25 cellular contexts compared by ENCODE assay signal in the genomic region with DNA sequence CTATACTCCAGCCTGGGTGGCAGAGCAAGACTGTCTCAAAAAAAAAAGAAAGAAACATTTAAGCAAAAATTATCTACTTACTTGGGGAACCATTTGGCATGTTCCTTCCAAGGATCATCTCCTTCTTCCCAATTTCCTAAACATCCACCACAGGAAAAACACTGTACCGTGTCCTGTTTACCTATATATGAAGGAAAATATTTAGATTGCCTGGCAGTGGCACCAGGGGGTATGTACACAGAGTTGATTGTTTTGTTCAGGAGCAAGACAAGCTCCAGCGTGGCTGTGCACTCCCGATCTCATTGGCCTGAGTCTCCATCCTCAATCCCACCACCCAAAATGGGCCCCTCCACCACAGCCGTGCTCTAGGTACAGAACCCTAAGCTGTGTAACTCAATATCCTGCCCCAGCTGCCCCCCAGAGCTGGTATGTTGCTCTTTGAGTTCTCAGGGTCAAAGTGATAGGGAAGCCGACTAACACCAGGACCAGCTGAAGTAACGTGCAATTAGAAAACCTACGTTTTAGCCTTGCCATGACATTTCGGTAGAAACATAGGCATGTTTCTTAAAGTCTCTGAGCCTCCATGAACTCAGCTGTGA. TPM values are rescaled to one million over a fixed set of nuclear protein-coding genes. Genes with fewer than 3 reads are reported as not detected.
DNase-seq lines count a peak whose midpoint lies in the region; ATAC-seq, FAIRE-seq and TF ChIP-seq lines count a peak whose summit lies in the region.
"Had no signal": no experiment of that assay in that cellular context is flagged by ENCODE, and none has a peak within 500 bp of the region (broad histone marks: within the 10 kb centered on the region; RNA-seq: fewer than 3 reads in every experiment).

No MANE protein-coding gene starts in this region.

- H3K27me3 ChIP-seq in IMR-90 (ENCODE audit: control insufficient read depth, insufficient read depth, low read length): no peaks in the 10 kb centered on the region; the same call in 1 of the 2 replicates
- no peaks in the 10 kb centered on the region for H3K27me3 ChIP-seq in endothelial cell of umbilical vein (ENCODE audit: control insufficient read depth in 2 of 2, insufficient read depth in 2 of 2, low read length in 2 of 2)
- no peaks in the 10 kb centered on the region for H3K27me3 ChIP-seq in small intestine (ENCODE audit: control insufficient read depth in 2 of 2, insufficient read depth in 2 of 2, low read length in 2 of 2)
- H3K27me3 ChIP-seq: BE2C had no signal

- no peak overlapping the region for H2BK5ac ChIP-seq in IMR-90 (ENCODE audit: low read depth, low read length, poor library complexity, severe bottlenecking)

- no peak overlapping the region for H3K14ac ChIP-seq in IMR-90 (replicated peaks; ENCODE audit: low read depth, low read length)

- H3K9ac ChIP-seq in IMR-90 (ENCODE audit: low read depth, low read length): no peak overlapping the region
- no peak overlapping the region for H3K9ac ChIP-seq in endothelial cell of umbilical vein (replicated peaks; ENCODE audit: extremely low read depth, insufficient read depth, low read length)

- H4K20me1 ChIP-seq in IMR-90 (ENCODE audit: insufficient read depth, low read length): no peaks in the 10 kb centered on the region
- H4K20me1 ChIP-seq in endothelial cell of umbilical vein (replicated peaks; ENCODE audit: control insufficient read depth, extremely low read depth, insufficient read depth, low read length): no peaks in the 10 kb centered on the region

- POLR2A ChIA-PET in IMR-90 (lab: Charles Lee; ENCODE audit: unreplicated experiment) (no interaction called here), endothelial cell of umbilical vein (lab: Charles Lee) (no interaction called here)

- no peaks in the 10 kb centered on the region for H3K36me3 Mint-ChIP-seq in nephron progenitor cell (ENCODE audit: low read depth)

- no peak overlapping the region for H2BK120ac ChIP-seq in IMR-90 (ENCODE audit: low read depth, low read length)

- 80% methylated on average over 2 of the region's 8 CpGs; no CpG with 5 or more reads in 1 of the 2 experiments for WGBS in IMR-90 (ENCODE audit: extremely low coverage in 2 of 2, insufficient read length in 1 of 2), 2 experiments
- WGBS in small intestine, 3 donors: 76 to 87% (median 82%) methylated on average over 8 of the region's 8 CpGs

- H3K4me3 ChIP-seq in IMR-90 (ENCODE audit: insufficient read depth, low read depth, low read length): no peak overlapping the region
- no peak overlapping the region for H3K4me3 ChIP-seq in endothelial cell of umbilical vein (replicated peaks in 1 of 3; ENCODE audit: insufficient read depth in 1 of 3, low read depth in 1 of 3, low read length in 3 of 3)
- no peak overlapping the region for H3K4me3 ChIP-seq in small intestine (ENCODE audit: low read depth in 1 of 2, low read length in 2 of 2)
- H3K4me3 ChIP-seq: GM23338, PC-9 had no signal

- H2AFZ ChIP-seq in IMR-90 (replicated peaks; ENCODE audit: low read length, poor library complexity) (peak overlapping the region; percentile 29), endothelial cell of umbilical vein (ENCODE audit: low read depth, low read length) (no peak overlapping the region)
- H2AFZ ChIP-seq: GM23338, PC-9 had no signal

- H3K23ac ChIP-seq in IMR-90 (ENCODE audit: low read depth, low read length): no peak overlapping the region

- intact Hi-C loops in IMR-90 (cut with micrococcal nuclease): no loop called here
- intact Hi-C loops in endothelial cell of umbilical vein (cut with micrococcal nuclease): no loop called here

- no peak for FAIRE-seq in endothelial cell of umbilical vein (lab: Jason Lieb, UNC)
- no peak for FAIRE-seq in small intestine (lab: Jason Lieb, UNC)
- FAIRE-seq: A204.1, GM19239 had no signal

- H3K18ac ChIP-seq in IMR-90 (ENCODE audit: low read depth, low read length): no peak overlapping the region

- H3K9me1 ChIP-seq in IMR-90 (ENCODE audit: insufficient read depth, low read length) (no peaks in the 10 kb centered on the region), endothelial cell of umbilical vein (replicated peaks; ENCODE audit: control insufficient read depth, extremely low read depth, insufficient read depth, low read length) (no peaks in the 10 kb centered on the region)

- H3K4me3 Mint-ChIP-seq in nephron progenitor cell: no peak overlapping the region
- H3K4me3 Mint-ChIP-seq: CD4-positive, alpha-beta memory T cell; GM23338; IgD-negative memory B cell had no signal

- BruUV-seq in IMR-90 (replicated peaks; lab: Mats Ljungman, UMichigan) (no TSS peak), endothelial cell of umbilical vein (replicated peaks; lab: Mats Ljungman, UMichigan) (no TSS peak)

- no peaks in the 10 kb centered on the region for H3K79me2 ChIP-seq in endothelial cell of umbilical vein (ENCODE audit: control insufficient read depth, insufficient read depth, low read length)

- no peak for ATAC-seq in IMR-90 (ENCODE audit: low read depth)
- ATAC-seq in HG02571 (IDR thresholded peaks at IDR 0.05; ENCODE audit: unreplicated experiment): no peak
- ATAC-seq: GM23338 had no signal

- dilution Hi-C loops in IMR-90 (cut with HindIII; ENCODE audit: low sequenced_read_pairs, unreplicated experiment): no loop called here
- dilution Hi-C loops in endothelial cell of umbilical vein (cut with MboI; ENCODE audit: extremely low pct_ligation_motif_present, low sequenced_read_pairs): no loop called here

- peak overlapping the region; percentile 12; the same call in 1 of the 2 replicates for H3K27ac ChIP-seq in C4-2B
- H3K27ac ChIP-seq in IMR-90 (ENCODE audit: insufficient read depth, low read length): no peak overlapping the region
- no peak overlapping the region for H3K27ac ChIP-seq in endothelial cell of umbilical vein (ENCODE audit: insufficient read depth, low read depth, low read length)
- H3K27ac ChIP-seq in small intestine (ENCODE audit: low read depth in 1 of 2, low read length in 1 of 2): no peak overlapping the region
- H3K27ac ChIP-seq: PC-9, RWPE1 had no signal

- DNase-seq in IMR-90: no peak
- peak; percentile 0 for DNase-seq in endothelial cell of umbilical vein (ENCODE audit: low read depth, low spot score)
- no peak for DNase-seq in nephron progenitor cell
- no peak for DNase-seq in small intestine
- DNase-seq in stimulated activated CD4-positive, alpha-beta T cell treated with anti-CD3 and anti-CD28 coated beads, Interleukin-2, amount 100 ng/mL, for 24 hours: no peak
- DNase-seq: BE2C; Calu3; CD4-positive, alpha-beta memory T cell; GF-D8; Kasumi-1; MM.1S; NCI-H1092; NCI-H146; NCI-H2029 treated with DMSO at 0.1 percent for 48 hours; NCI-H2171; NCI-H526; PC-9; SIG-M5 had no signal

- no peak for TF ChIP-seq RAD21 in IMR-90 (IDR thresholded peaks at IDR 0.05; ENCODE audit: low read length)

- CTCF ChIA-PET in IMR-90 (lab: Yijun Ruan, JAX): no interaction called here
- CTCF ChIA-PET in endothelial cell of umbilical vein (lab: Charles Lee): no interaction called here

- TF ChIP-seq POLR2A in IMR-90 (IDR thresholded peaks at IDR 0.05; ENCODE audit: low read depth, low read length): no peak
- TF ChIP-seq POLR2A in endothelial cell of umbilical vein (IDR thresholded peaks at IDR 0.05; ENCODE audit: low read depth, low read length): no peak

- H4K5ac ChIP-seq in IMR-90 (ENCODE audit: low read depth, low read length): no peak overlapping the region

- H3K36me3 ChIP-seq in IMR-90 (ENCODE audit: control insufficient read depth, insufficient read depth, low read length): no peaks in the 10 kb centered on the region
- H3K36me3 ChIP-seq in endothelial cell of umbilical vein (ENCODE audit: control insufficient read depth in 2 of 2, extremely low read depth in 1 of 2, insufficient read depth in 2 of 2, low read length in 2 of 2): no peaks in the 10 kb centered on the region
- H3K36me3 ChIP-seq in small intestine (ENCODE audit: control insufficient read depth in 2 of 2, insufficient read depth in 2 of 2, low read length in 2 of 2): no peaks in the 10 kb centered on the region
- H3K36me3 ChIP-seq: BE2C had no signal

- H3K9me3 Mint-ChIP-seq in nephron progenitor cell: no peaks in the 10 kb centered on the region
- H3K9me3 Mint-ChIP-seq: CD4-positive, alpha-beta memory T cell; GM23338; IgD-negative memory B cell had no signal

- no peak for TF ChIP-seq CTCF in C4-2B (conservative IDR thresholded peaks at IDR 0.05)
- TF ChIP-seq CTCF in IMR-90 (conservative IDR thresholded peaks at IDR 0.05; ENCODE audit: low read depth, low read length): no peak
- TF ChIP-seq CTCF in endothelial cell of umbilical vein (IDR thresholded peaks at IDR 0.05; ENCODE audit: extremely low read depth in 1 of 2, insufficient read depth in 1 of 2, low read depth in 1 of 2, low read length in 2 of 2): no peak
- no peak for TF ChIP-seq CTCF in nephron progenitor cell (IDR thresholded peaks at IDR 0.05)

- H3K27ac Mint-ChIP-seq in nephron progenitor cell: peak overlapping the region; percentile 68
- H3K27ac Mint-ChIP-seq: GM23338, IgD-negative memory B cell had no signal

- peaks cover 2% of the 10 kb centered on the region for H3K27me3 Mint-ChIP-seq in nephron progenitor cell (ENCODE audit: low read depth, poor library complexity)
- H3K27me3 Mint-ChIP-seq: CD4-positive, alpha-beta memory T cell; IgD-negative memory B cell had no signal

- H3K4me1 Mint-ChIP-seq in nephron progenitor cell: peaks cover 6% of the 10 kb centered on the region
- H3K4me1 Mint-ChIP-seq: CD4-positive, alpha-beta memory T cell; GM23338 had no signal

- no peak overlapping the region for H3K56ac ChIP-seq in IMR-90 (ENCODE audit: extremely low read depth, insufficient read depth, low read length)

- no peak overlapping the region for H3K4ac ChIP-seq in IMR-90 (ENCODE audit: low read depth, low read length)

- no peaks in the 10 kb centered on the region for H3K4me1 ChIP-seq in IMR-90 (ENCODE audit: control insufficient read depth, insufficient read depth, low read length)
- no peaks in the 10 kb centered on the region for H3K4me1 ChIP-seq in endothelial cell of umbilical vein (ENCODE audit: control insufficient read depth, extremely low read depth, insufficient read depth, low read length)
- H3K4me1 ChIP-seq in small intestine (ENCODE audit: control insufficient read depth in 2 of 2, insufficient read depth in 1 of 2, low read depth in 1 of 2, low read length in 1 of 2): no peaks in the 10 kb centered on the region
- H3K4me1 ChIP-seq: BE2C had no signal

- H2AK5ac ChIP-seq in IMR-90 (ENCODE audit: low read depth, low read length): no peak overlapping the region

- H3K4me2 ChIP-seq in IMR-90 (ENCODE audit: low read depth, low read length): no peak overlapping the region
- H3K4me2 ChIP-seq in endothelial cell of umbilical vein (ENCODE audit: insufficient read depth, low read length): no peak overlapping the region
- H3K4me2 ChIP-seq: GM23338, PC-9 had no signal

- H3K9me3 ChIP-seq in IMR-90 (ENCODE audit: control insufficient read depth, insufficient read depth, low read length) (no peaks in the 10 kb centered on the region), endothelial cell of umbilical vein (replicated peaks; ENCODE audit: control insufficient read depth, insufficient read depth, low read length) (no peaks in the 10 kb centered on the region), small intestine (ENCODE audit: control insufficient read depth, low read depth) (no peaks in the 10 kb centered on the region)
- H3K9me3 ChIP-seq: BE2C had no signal

- H4K91ac ChIP-seq in IMR-90 (ENCODE audit: insufficient read depth, low read depth, low read length): no peak overlapping the region

- no peak overlapping the region for H4K8ac ChIP-seq in IMR-90 (ENCODE audit: low read depth in 2 of 2, low read length in 2 of 2)

- no peaks in the 10 kb centered on the region for H3K79me1 ChIP-seq in IMR-90 (ENCODE audit: low read depth in 1 of 2, low read length in 2 of 2)

- in situ Hi-C loops in IMR-90 (cut with MboI; ENCODE audit: low sequenced_read_pairs): no loop called here

- no peak overlapping the region for H2BK15ac ChIP-seq in IMR-90 (ENCODE audit: low read depth, low read length)

- no peak overlapping the region for H2AK9ac ChIP-seq in IMR-90 (replicated peaks; ENCODE audit: low read depth, low read length, poor library complexity)

- H2BK20ac ChIP-seq in IMR-90 (ENCODE audit: low read depth, low read length): no peak overlapping the region

RNA-seq across cellular contexts. Expression of gene NAIP, which starts 13.8 kb away (rescaled TPM):
- total RNA-seq in IMR-90 (2012; rRNA removed): 1.3 and 1.7 TPM in 2 replicates
- polyA plus RNA-seq in IMR-90 (2012; rRNA removed): 1.3 and 2.2 TPM in 2 replicates
- 0.34 and 0.35 TPM in 2 replicates for polyA plus RNA-seq in IMR-90 (2012; cell fraction: cytosol; rRNA removed)
- polyA plus RNA-seq in IMR-90 (2012; cell fraction: nucleus; rRNA removed; ENCODE audit: low replicate concordance): 2.2 and 10.1 TPM in 2 replicates
- 6.7 and 7.3 TPM in 2 replicates for total RNA-seq in endothelial cell of umbilical vein
- 1.1 and 1.3 TPM in 2 replicates for polyA plus RNA-seq in endothelial cell of umbilical vein
- 0.85 and 0.94 TPM in 2 replicates for polyA plus RNA-seq in endothelial cell of umbilical vein (2011; cell fraction: cytosol; rRNA removed)
- 7.7 and 8.2 TPM in 2 replicates for polyA plus RNA-seq in endothelial cell of umbilical vein (2011; cell fraction: nucleus; rRNA removed)
- 1.2 TPM in 2 replicates for polyA plus RNA-seq in endothelial cell of umbilical vein (2012)
- 4.4 and 8.1 TPM in 2 replicates for polyA minus RNA-seq in endothelial cell of umbilical vein
- polyA minus RNA-seq in endothelial cell of umbilical vein (2011; cell fraction: cytosol; rRNA and poly(A)+ RNA removed): 1.7 TPM
- polyA minus RNA-seq in endothelial cell of umbilical vein (2011; cell fraction: nucleus; rRNA and poly(A)+ RNA removed): 12.5 and 21.3 TPM in 2 replicates
- 1 to 10 TPM; 1.1 to 5.1 (median 2.4) TPM for polyA plus RNA-seq in small intestine

RNA-seq across cellular contexts. Expression of gene GTF2H2, which starts 56.2 kb away (rescaled TPM):
- total RNA-seq in IMR-90 (2012; rRNA removed) (18.1 and 22.2 TPM in 2 replicates), endothelial cell of umbilical vein (13.5 and 19.6 TPM in 2 replicates)
- polyA plus RNA-seq in IMR-90 (2012; rRNA removed) (9.9 and 13.9 TPM in 2 replicates), endothelial cell of umbilical vein (3.0 and 3.6 TPM in 2 replicates), small intestine (10 to 100 TPM in 1 of 3 donors, 1 to 10 TPM in 2; 3.4 to 11.9 (median 3.5) TPM)
- 2.6 and 2.8 TPM in 2 replicates for polyA plus RNA-seq in IMR-90 (2012; cell fraction: cytosol; rRNA removed)
- polyA plus RNA-seq in IMR-90 (2012; cell fraction: nucleus; rRNA removed; ENCODE audit: low replicate concordance): 2.5 and 12.6 TPM in 2 replicates
- 5.3 and 5.5 TPM in 2 replicates for polyA plus RNA-seq in endothelial cell of umbilical vein (2011; cell fraction: cytosol; rRNA removed)
- polyA plus RNA-seq in endothelial cell of umbilical vein (2011; cell fraction: nucleus; rRNA removed): 9.1 and 10.3 TPM in 2 replicates
- 4.9 and 9.4 TPM in 2 replicates for polyA plus RNA-seq in endothelial cell of umbilical vein (2012)
- 7.2 and 7.4 TPM in 2 replicates for polyA minus RNA-seq in endothelial cell of umbilical vein
- polyA minus RNA-seq in endothelial cell of umbilical vein (2011; cell fraction: cytosol; rRNA and poly(A)+ RNA removed): 5.4 TPM
- polyA minus RNA-seq in endothelial cell of umbilical vein (2011; cell fraction: nucleus; rRNA and poly(A)+ RNA removed): 11.2 and 18.4 TPM in 2 replicates
